ENCODE assay signal across 38 cellular contexts in genomic region chr2:35929551-35929950, GRCh38.
"Had no signal": no experiment of that assay in that cellular context is flagged by ENCODE, and none has a peak within 500 bp of the region (broad histone marks: within the 10 kb centered on the region; RNA-seq: fewer than 3 reads in every experiment).

No MANE protein-coding gene starts in this region.

- H3K27ac Mint-ChIP-seq: activated CD8-positive, alpha-beta T cell treated with anti-CD3 and anti-CD28 coated beads for 36 hours; activated naive CD4-positive, alpha-beta T cell treated with anti-CD3 and anti-CD28 coated beads for 36 hours; activated naive CD4-positive, alpha-beta T cell treated with anti-CD3 and anti-CD28 coated beads, Interleukin-2, amount 50 U/mL, for 24 hours; activated naive CD8-positive, alpha-beta T cell treated with anti-CD3 and anti-CD28 coated beads for 36 hours; activated naive CD8-positive, alpha-beta T cell treated with anti-CD3 and anti-CD28 coated beads, Interleukin-2, amount 50 U/mL, for 24 hours; activated T-helper 17 cell treated with anti-CD3 and anti-CD28 coated beads, Interleukin-2, amount 50 U/mL, for 72 hours; brain; dendritic cell treated with granulocyte-macrophage colony-stimulating factor and Interleukin-4, amounts not matched to agents 40 ng/mL and 50 ng/mL, for 4 days; endodermal cell; T-helper 17 cell; T-helper 2 cell treated with Interferon-gamma antibody and Interleukin-4, amounts not matched to agents 5 μg/mL and 100 μg/mL, for 36 hours had no signal

- H3K9me3 Mint-ChIP-seq: activated CD8-positive, alpha-beta T cell treated with anti-CD3 and anti-CD28 coated beads for 36 hours; activated naive CD4-positive, alpha-beta T cell treated with anti-CD3 and anti-CD28 coated beads for 36 hours; activated naive CD4-positive, alpha-beta T cell treated with anti-CD3 and anti-CD28 coated beads, Interleukin-2, amount 50 U/mL, for 24 hours; activated naive CD8-positive, alpha-beta T cell treated with anti-CD3 and anti-CD28 coated beads for 36 hours; activated naive CD8-positive, alpha-beta T cell treated with anti-CD3 and anti-CD28 coated beads, Interleukin-2, amount 50 U/mL, for 24 hours; activated T-cell treated with anti-CD3 and anti-CD28 coated beads, Interleukin-2, amount 50 U/mL, for 4 hours; activated T-helper 17 cell treated with anti-CD3 and anti-CD28 coated beads, Interleukin-2, amount 50 U/mL, for 72 hours; brain; endodermal cell; T-helper 2 cell treated with Interferon-gamma antibody and Interleukin-4, amounts not matched to agents 5 μg/mL and 100 μg/mL, for 36 hours had no signal

- H3K27ac ChIP-seq: adrenal gland, breast epithelium, cardiac muscle cell, colonic mucosa, dorsolateral prefrontal cortex, esophagus muscularis mucosa, foreskin keratinocyte, gastrocnemius medialis, heart left ventricle, WERI-Rb-1 had no signal

- DNase-seq: activated CD4-positive, alpha-beta T cell treated with anti-CD3 and anti-CD28 coated beads for 4 hours; activated CD4-positive, alpha-beta T cell treated with anti-CD3 and anti-CD28 coated beads, Interleukin-2, amount 50 U/mL, for 1 hour; activated CD4-positive, alpha-beta T cell treated with anti-CD3 and anti-CD28 coated beads, Interleukin-2, amount 50 U/mL, for 48 hours; activated CD4-positive, CD25-positive, alpha-beta regulatory T cell; activated CD4-positive, CD25-positive, alpha-beta regulatory T cell treated with anti-CD3 and anti-CD28 coated beads, Interleukin-2, amount 50 U/mL, for 72 hours; activated CD8-positive, alpha-beta memory T cell treated with anti-CD3 and anti-CD28 coated beads for 24 hours; activated CD8-positive, alpha-beta T cell treated with anti-CD3 and anti-CD28 coated beads for 36 hours; activated effector memory CD4-positive, alpha-beta T cell treated with Interleukin-2 at 50 U/mL for 16 hours; activated gamma-delta T cell treated with Interleukin-2 at 50 U/mL for 16 hours; activated naive CD4-positive, alpha-beta T cell treated with anti-CD3 and anti-CD28 coated beads for 36 hours; activated naive CD8-positive, alpha-beta T cell treated with anti-CD3 and anti-CD28 coated beads for 36 hours; activated naive CD8-positive, alpha-beta T cell treated with anti-CD3 and anti-CD28 coated beads, Interleukin-2, amount 50 U/mL, for 24 hours; activated T-cell treated with anti-CD3 and anti-CD28 coated beads, Interleukin-2, amount 50 U/mL, for 4 hours; adrenal gland; amygdala; aorta; central memory CD4-positive, alpha-beta T cell; cerebellar nuclear complex; colonic mucosa; dorsolateral prefrontal cortex; effector memory CD4-positive, alpha-beta T cell; endodermal cell; foreskin keratinocyte; gastrocnemius medialis; glutamatergic neuron; heart left ventricle; T-helper 1 cell; T-helper 17 cell; T1000; WERI-Rb-1 had no signal

- H3K4me3 Mint-ChIP-seq: activated CD8-positive, alpha-beta T cell treated with anti-CD3 and anti-CD28 coated beads for 36 hours; activated naive CD4-positive, alpha-beta T cell treated with anti-CD3 and anti-CD28 coated beads for 36 hours; activated naive CD4-positive, alpha-beta T cell treated with anti-CD3 and anti-CD28 coated beads, Interleukin-2, amount 50 U/mL, for 24 hours; activated naive CD8-positive, alpha-beta T cell treated with anti-CD3 and anti-CD28 coated beads for 36 hours; activated naive CD8-positive, alpha-beta T cell treated with anti-CD3 and anti-CD28 coated beads, Interleukin-2, amount 50 U/mL, for 24 hours; activated T-cell treated with anti-CD3 and anti-CD28 coated beads, Interleukin-2, amount 50 U/mL, for 4 hours; activated T-helper 17 cell treated with anti-CD3 and anti-CD28 coated beads, Interleukin-2, amount 50 U/mL, for 72 hours; brain; dendritic cell treated with granulocyte-macrophage colony-stimulating factor and Interleukin-4, amounts not matched to agents 40 ng/mL and 50 ng/mL, for 4 days; endodermal cell; T-helper 17 cell; T-helper 2 cell treated with Interferon-gamma antibody and Interleukin-4, amounts not matched to agents 5 μg/mL and 100 μg/mL, for 36 hours had no signal

- H3K27me3 ChIP-seq: breast epithelium, cardiac muscle cell, colonic mucosa, esophagus muscularis mucosa, heart left ventricle had no signal

- H3K36me3 ChIP-seq: adrenal gland, breast epithelium, cardiac muscle cell, colonic mucosa, esophagus muscularis mucosa, gastrocnemius medialis, heart left ventricle, WERI-Rb-1 had no signal

- H3K4me1 ChIP-seq: adrenal gland, breast epithelium, colonic mucosa, foreskin keratinocyte, gastrocnemius medialis, heart left ventricle had no signal

- ATAC-seq: activated CD8-positive, alpha-beta T cell treated with anti-CD3 and anti-CD28 coated beads for 36 hours; activated naive CD8-positive, alpha-beta T cell treated with anti-CD3 and anti-CD28 coated beads, Interleukin-2, amount 50 U/mL, for 24 hours; activated T-cell treated with anti-CD3 and anti-CD28 coated beads, Interleukin-2, amount 50 U/mL, for 4 hours; activated T-helper 17 cell treated with anti-CD3 and anti-CD28 coated beads, Interleukin-2, amount 50 U/mL, for 72 hours; foreskin keratinocyte; gastrocnemius medialis; heart left ventricle; T-helper 17 cell had no signal

- H3K36me3 Mint-ChIP-seq: activated naive CD4-positive, alpha-beta T cell treated with anti-CD3 and anti-CD28 coated beads, Interleukin-2, amount 50 U/mL, for 24 hours; activated naive CD8-positive, alpha-beta T cell treated with anti-CD3 and anti-CD28 coated beads for 36 hours; brain had no signal

- H3K4me1 Mint-ChIP-seq: activated naive CD4-positive, alpha-beta T cell treated with anti-CD3 and anti-CD28 coated beads, Interleukin-2, amount 50 U/mL, for 24 hours; activated naive CD8-positive, alpha-beta T cell treated with anti-CD3 and anti-CD28 coated beads for 36 hours; activated naive CD8-positive, alpha-beta T cell treated with anti-CD3 and anti-CD28 coated beads, Interleukin-2, amount 50 U/mL, for 24 hours; activated T-helper 17 cell treated with anti-CD3 and anti-CD28 coated beads, Interleukin-2, amount 50 U/mL, for 72 hours; endodermal cell; T-helper 17 cell had no signal

- H3K4me3 ChIP-seq: adrenal gland, breast epithelium, cardiac muscle cell, colonic mucosa, dorsolateral prefrontal cortex, esophagus muscularis mucosa, gastrocnemius medialis, heart left ventricle had no signal

- H3K27me3 Mint-ChIP-seq: brain; dendritic cell treated with granulocyte-macrophage colony-stimulating factor and Interleukin-4, amounts not matched to agents 40 ng/mL and 50 ng/mL, for 4 days had no signal

- H3K9me3 ChIP-seq: adrenal gland, breast epithelium, colonic mucosa, esophagus muscularis mucosa, gastrocnemius medialis, heart left ventricle had no signal
